ENCODE assay signal across 13 cellular contexts in the genomic region with DNA sequence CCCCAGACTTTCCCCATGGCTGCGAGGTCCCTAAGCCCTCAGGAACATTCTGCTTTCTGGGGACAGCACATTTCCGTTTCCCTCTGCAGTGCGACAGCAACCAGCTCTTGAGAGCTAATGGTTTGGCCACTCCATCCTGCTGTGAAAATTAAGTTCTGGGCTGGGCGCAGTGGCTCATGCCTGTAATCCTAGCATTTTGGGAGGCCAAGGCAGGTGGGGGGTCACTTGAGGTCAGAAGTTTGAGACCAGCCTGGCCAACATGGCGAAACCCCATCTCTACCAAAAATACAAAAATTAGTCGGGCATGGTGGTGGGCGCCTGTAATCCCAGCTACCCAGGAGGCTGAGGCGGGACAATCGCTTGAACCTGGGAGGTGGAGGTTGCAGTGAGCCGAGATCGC. TPM values are rescaled to one million over a fixed set of nuclear protein-coding genes. Genes with fewer than 3 reads are reported as not detected.
DNase-seq lines count a peak whose midpoint lies in the region; ATAC-seq, FAIRE-seq and TF ChIP-seq lines count a peak whose summit lies in the region.
"Not testable (repeated sequence)": the region's sequence is repeated elsewhere in the genome, so short reads cannot be mapped to it uniquely, and the experiment has no call there.
"Had no signal": no experiment of that assay in that cellular context is flagged by ENCODE, and none has a peak within 500 bp of the region (broad histone marks: within the 10 kb centered on the region; RNA-seq: fewer than 3 reads in every experiment).

No MANE protein-coding gene starts in this region.

- not testable (repeated sequence) for H3K9me2 ChIP-seq in SK-N-SH

- not testable (repeated sequence) for H3K9ac ChIP-seq in BLaER1; HUES48 (ENCODE audit: low read depth, low read length); endothelial cell of umbilical vein (replicated peaks; ENCODE audit: extremely low read depth, insufficient read depth, low read length); neural progenitor cell
- peak overlapping the region; percentile 98; the same call in 1 of the 2 replicates for H3K9ac ChIP-seq in SK-N-SH

- not testable (repeated sequence) for H2AFZ ChIP-seq in SK-N-SH (ENCODE audit: low read depth); endothelial cell of umbilical vein (ENCODE audit: low read depth, low read length)
- peak overlapping the region; percentile 75 for H2AFZ ChIP-seq in neural progenitor cell (replicated peaks)

- dilution Hi-C loops in endothelial cell of umbilical vein (cut with MboI; ENCODE audit: extremely low pct_ligation_motif_present, low sequenced_read_pairs): not testable (repeated sequence)

- H3K79me2 ChIP-seq in SK-N-SH (ENCODE audit: insufficient read depth) (peaks cover 33% of the 10 kb centered on the region), endothelial cell of umbilical vein (ENCODE audit: control insufficient read depth, insufficient read depth, low read length) (peaks cover 29% of the 10 kb centered on the region), neural progenitor cell (ENCODE audit: low read depth) (peaks cover 22% of the 10 kb centered on the region)

- H3K4me3 Mint-ChIP-seq in neural progenitor cell: peak overlapping the region; percentile 98
- H3K4me3 Mint-ChIP-seq in stimulated activated effector memory CD8-positive, alpha-beta T cell treated with anti-CD3 and anti-CD28 coated beads, Interleukin-12 subunit alpha, Interleukin-12 subunit beta, amount 100 ng/mL, for 72 hours: peak overlapping the region; percentile 79

- H3K4me1 ChIP-seq in BLaER1 (peaks cover 55% of the 10 kb centered on the region), HUES48 (ENCODE audit: control insufficient read depth, insufficient read depth, low read length) (peaks cover 30% of the 10 kb centered on the region), SK-N-SH (ENCODE audit: control insufficient read depth in 1 of 2, insufficient read depth in 2 of 2, low read depth in 1 of 2, low read length in 1 of 2) (peaks cover 22 to 40% of the 10 kb centered on the region in 2 experiments; a peak in 3 of 4 replicates), adrenal gland (replicated peaks in 1 of 2) (peaks cover 20 to 26% of the 10 kb centered on the region in 2 donors), endothelial cell of umbilical vein (ENCODE audit: control insufficient read depth, extremely low read depth, insufficient read depth, low read length) (peaks cover 24% of the 10 kb centered on the region), right lobe of liver (peaks cover 0 to 16% (median 0%) of the 10 kb centered on the region in 4 donors), neural progenitor cell (peaks cover 29% of the 10 kb centered on the region)

- not testable (repeated sequence) for H3K36me3 Mint-ChIP-seq in neural progenitor cell; stimulated activated effector memory CD8-positive, alpha-beta T cell treated with anti-CD3 and anti-CD28 coated beads, Interleukin-12 subunit alpha, Interleukin-12 subunit beta, amount 100 ng/mL, for 72 hours

- TF ChIP-seq POLR2A in adrenal gland (IDR thresholded peaks at IDR 0.05); endothelial cell of umbilical vein (IDR thresholded peaks at IDR 0.05; ENCODE audit: low read depth, low read length); right lobe of liver (IDR thresholded peaks at IDR 0.05): not testable (repeated sequence)

- BruUV-seq in endothelial cell of umbilical vein (replicated peaks; lab: Mats Ljungman, UMichigan): not testable (repeated sequence)

- H3K9me3 Mint-ChIP-seq in neural progenitor cell; stimulated activated effector memory CD8-positive, alpha-beta T cell treated with anti-CD3 and anti-CD28 coated beads, Interleukin-12 subunit alpha, Interleukin-12 subunit beta, amount 100 ng/mL, for 72 hours: not testable (repeated sequence)

- peaks cover 34% of the 10 kb centered on the region for H3K4me1 Mint-ChIP-seq in neural progenitor cell
- peaks cover 13% of the 10 kb centered on the region for H3K4me1 Mint-ChIP-seq in stimulated activated effector memory CD8-positive, alpha-beta T cell treated with anti-CD3 and anti-CD28 coated beads, Interleukin-12 subunit alpha, Interleukin-12 subunit beta, amount 100 ng/mL, for 72 hours

- not testable (repeated sequence) for H3K36me3 ChIP-seq in BLaER1; HUES48 (ENCODE audit: control insufficient read depth, insufficient read depth, low read length); SK-N-SH (replicated peaks in 1 of 2; ENCODE audit: control insufficient read depth in 1 of 2, insufficient read depth in 2 of 2, low read length in 1 of 2); adrenal gland (replicated peaks in 1 of 2); endothelial cell of umbilical vein (ENCODE audit: control insufficient read depth in 2 of 2, extremely low read depth in 1 of 2, insufficient read depth in 2 of 2, low read length in 2 of 2); right lobe of liver; neural progenitor cell

- TF ChIP-seq EP300 in SK-N-SH (IDR thresholded peaks at IDR 0.05; ENCODE audit: borderline replicate concordance in 1 of 2, low read depth in 1 of 2, low read length in 1 of 2): not testable (repeated sequence)

- H3K9me3 ChIP-seq in BLaER1; HUES48 (ENCODE audit: control insufficient read depth, insufficient read depth, low read length); SK-N-SH; adrenal gland (replicated peaks in 1 of 3); endothelial cell of umbilical vein (replicated peaks; ENCODE audit: control insufficient read depth, insufficient read depth, low read length); right lobe of liver; neural progenitor cell (ENCODE audit: low read depth): not testable (repeated sequence)

- POLR2A ChIA-PET in SK-N-SH (lab: Yijun Ruan, JAX): interaction anchor here (1.2 to 1.4 kb wide), 2 partner anchors 15 to 30 kb away, joined by 4 to 5 read pairs; no protein-coding TSS in a partner anchor
- POLR2A ChIA-PET in endothelial cell of umbilical vein (lab: Charles Lee): not testable (repeated sequence)

- H3K27me3 ChIP-seq in BLaER1; HUES48 (ENCODE audit: control insufficient read depth, insufficient read depth, low read length); SK-N-SH (ENCODE audit: insufficient read depth); adrenal gland; endothelial cell of umbilical vein (ENCODE audit: control insufficient read depth in 2 of 2, insufficient read depth in 2 of 2, low read length in 2 of 2); right lobe of liver: not testable (repeated sequence)
- H3K27me3 ChIP-seq in neural progenitor cell: peaks cover 14% of the 10 kb centered on the region

- peaks cover 11% of the 10 kb centered on the region for H3K27me3 Mint-ChIP-seq in neural progenitor cell (ENCODE audit: insufficient read depth, low read depth)

- H3K4me3 ChIP-seq in BLaER1; SK-N-SH (ENCODE audit: low read depth in 2 of 2, low read length in 1 of 2); adrenal gland; endothelial cell of umbilical vein (replicated peaks in 1 of 3; ENCODE audit: insufficient read depth in 1 of 3, low read depth in 1 of 3, low read length in 3 of 3); right lobe of liver: not testable (repeated sequence)
- H3K4me3 ChIP-seq in HUES48 (ENCODE audit: low read depth, low read length) (peak overlapping the region; percentile 89; the same call in 1 of the 2 replicates), neural progenitor cell (peak overlapping the region; percentile 77)

- H3F3A ChIP-seq in SK-N-SH (replicated peaks; ENCODE audit: insufficient read depth) (peaks cover 16% of the 10 kb centered on the region), neural progenitor cell (ENCODE audit: low read depth) (peaks cover 35% of the 10 kb centered on the region)

- TF ChIP-seq RAD21 in SK-N-SH (IDR thresholded peaks at IDR 0.05; ENCODE audit: low read length): not testable (repeated sequence)

- CTCF ChIA-PET in SK-N-SH (lab: Yijun Ruan, JAX) (interaction anchor here (1.2 to 5.9 kb wide), 8 partner anchors 10 to 57 kb away, joined by 3 to 154 read pairs (median 34); partner anchors contain the start of gene CPSF4L), endothelial cell of umbilical vein (lab: Charles Lee) (interaction anchor here (0.8 to 6.5 kb wide), 3 partner anchors 29 to 116 kb away, joined by 3 to 70 read pairs (median 28); no protein-coding TSS in a partner anchor)

- not testable (repeated sequence) for H3K27ac Mint-ChIP-seq in neural progenitor cell; stimulated activated effector memory CD8-positive, alpha-beta T cell treated with anti-CD3 and anti-CD28 coated beads, Interleukin-12 subunit alpha, Interleukin-12 subunit beta, amount 100 ng/mL, for 72 hours

- TF ChIP-seq CTCF in SK-N-SH (IDR thresholded peaks at IDR 0.05); adrenal gland (IDR thresholded peaks at IDR 0.05); endothelial cell of umbilical vein (IDR thresholded peaks at IDR 0.05; ENCODE audit: extremely low read depth in 1 of 2, insufficient read depth in 1 of 2, low read depth in 1 of 2, low read length in 2 of 2); right lobe of liver (IDR thresholded peaks at IDR 0.05); neural progenitor cell (IDR thresholded peaks at IDR 0.05): not testable (repeated sequence)

- H3K27ac ChIP-seq in BLaER1; HUES48 (ENCODE audit: low read depth, low read length); SK-N-SH (ENCODE audit: low read depth in 2 of 2, low read length in 1 of 2); endothelial cell of umbilical vein (ENCODE audit: insufficient read depth, low read depth, low read length); neural progenitor cell: not testable (repeated sequence)
- H3K27ac ChIP-seq in adrenal gland (peak overlapping the region in 4 of 5 donors; percentile 93 to 99 (median 98)), right lobe of liver (peak overlapping the region in 2 of 3 donors; percentile 92 to 96)

- intact Hi-C loops in adrenal gland (cut with DNase I): loop anchor here in 1 of 2 donors (5.0 kb wide), 1 partner anchor 54 kb away; no protein-coding TSS in a partner anchor
- intact Hi-C loops in endothelial cell of umbilical vein (cut with micrococcal nuclease): loop anchor here (5.0 to 10.0 kb wide), 2 partner anchors 889 to 1432 kb away; partner anchors contain the start of genes NHERF1 and RPL38
- intact Hi-C loops in right lobe of liver (cut with DNase I): loop anchor here in 1 of 2 donors (10.0 kb wide), 1 partner anchor 52 kb away; no protein-coding TSS in a partner anchor

- H3K4me2 ChIP-seq in BLaER1: peak overlapping the region; percentile 100
- H3K4me2 ChIP-seq in SK-N-SH: peak overlapping the region; percentile 98
- H3K4me2 ChIP-seq in endothelial cell of umbilical vein (ENCODE audit: insufficient read depth, low read length): peak overlapping the region; percentile 76
- H3K4me2 ChIP-seq in neural progenitor cell: peak overlapping the region; percentile 100

- not testable (repeated sequence) for ATAC-seq in right lobe of liver; stimulated activated effector memory CD8-positive, alpha-beta T cell treated with anti-CD3 and anti-CD28 coated beads, Interleukin-12 subunit alpha, Interleukin-12 subunit beta, amount 100 ng/mL, for 72 hours

- FAIRE-seq in endothelial cell of umbilical vein (lab: Jason Lieb, UNC): not testable (repeated sequence)

- DNase-seq in SK-N-SH; adrenal gland; endothelial cell of umbilical vein (ENCODE audit: low read depth, low spot score); right lobe of liver; neural progenitor cell (ENCODE audit: low spot score); stimulated activated effector memory CD8-positive, alpha-beta T cell treated with anti-CD3 and anti-CD28 coated beads, Interleukin-12 subunit alpha, Interleukin-12 subunit beta, amount 100 ng/mL, for 72 hours (ENCODE audit: low spot score in 2 of 2): not testable (repeated sequence)

- not testable (repeated sequence) for H3K9me1 ChIP-seq in endothelial cell of umbilical vein (replicated peaks; ENCODE audit: control insufficient read depth, extremely low read depth, insufficient read depth, low read length)

- WGBS in SK-N-SH (ENCODE audit: low lambda C conversion rate): 88% methylated on average over 11 of the region's 11 CpGs
- 79 to 84% (median 82%) methylated on average over 9 to 11 of the region's 11 CpGs for WGBS in adrenal gland, 4 donors
- WGBS in right lobe of liver (ENCODE audit: insufficient coverage, low coverage, low lambda C conversion rate, missing lambda C conversion rate): 82% methylated on average over 3 of the region's 11 CpGs

- H4K20me1 ChIP-seq in BLaER1; SK-N-SH (ENCODE audit: insufficient read depth); endothelial cell of umbilical vein (replicated peaks; ENCODE audit: control insufficient read depth, extremely low read depth, insufficient read depth, low read length): not testable (repeated sequence)
- H4K20me1 ChIP-seq in neural progenitor cell (ENCODE audit: low read depth): peaks cover 22% of the 10 kb centered on the region

RNA-seq across cellular contexts. Expression of gene CDC42EP4, which starts 1.1 kb away (rescaled TPM):
- 23.7 and 28.3 TPM in 2 replicates for polyA plus RNA-seq in SK-N-SH (2012; rRNA removed)
- polyA plus RNA-seq in SK-N-SH (2012; cell fraction: cytosol; rRNA removed): 16.3 and 24.6 TPM in 2 replicates
- polyA plus RNA-seq in SK-N-SH (2012; cell fraction: nucleus; rRNA removed): 15.8 and 17.1 TPM in 2 replicates
- 100 to 1,000 TPM in 6 of 8 donors, 10 to 100 TPM in 2; 87.4 to 172 (median 118) TPM for total RNA-seq in adrenal gland
- 10 to 100 TPM; 24.4 to 43.0 (median 37.6) TPM for polyA plus RNA-seq in adrenal gland
- total RNA-seq in endothelial cell of umbilical vein: 18.8 and 19.6 TPM in 2 replicates
- polyA plus RNA-seq in endothelial cell of umbilical vein: 11.4 and 13.7 TPM in 2 replicates
- 8.4 and 10.7 TPM in 2 replicates for polyA plus RNA-seq in endothelial cell of umbilical vein (2011; cell fraction: cytosol; rRNA removed)
- polyA plus RNA-seq in endothelial cell of umbilical vein (2011; cell fraction: nucleus; rRNA removed): 5.4 and 6.5 TPM in 2 replicates
- 13.3 and 15.1 TPM in 2 replicates for polyA plus RNA-seq in endothelial cell of umbilical vein (2012)
- polyA minus RNA-seq in endothelial cell of umbilical vein: 10.6 and 11.7 TPM in 2 replicates
- polyA minus RNA-seq in endothelial cell of umbilical vein (2011; cell fraction: cytosol; rRNA and poly(A)+ RNA removed): 49.1 TPM
- 11.9 and 14.1 TPM in 2 replicates for polyA minus RNA-seq in endothelial cell of umbilical vein (2011; cell fraction: nucleus; rRNA and poly(A)+ RNA removed)
- 10 to 100 TPM; 27.5 to 34.9 (median 30.9) TPM for total RNA-seq in right lobe of liver
- total RNA-seq in neural progenitor cell (ENCODE audit: low replicate concordance): 10.8 and 28.9 TPM in 2 replicates

RNA-seq across cellular contexts. Expression of gene CPSF4L, which starts 51.2 kb away (rescaled TPM):
- 0.10 TPM in 1 of 2 replicates, not detected in the other for polyA plus RNA-seq in SK-N-SH (2012; rRNA removed)
- polyA plus RNA-seq in SK-N-SH (2012; cell fraction: cytosol; rRNA removed): not detected in 2 replicates
- polyA plus RNA-seq in SK-N-SH (2012; cell fraction: nucleus; rRNA removed): not detected in 2 replicates
- total RNA-seq in adrenal gland: not detected
- polyA plus RNA-seq in adrenal gland: not detected
- not detected in 2 replicates for total RNA-seq in endothelial cell of umbilical vein
- not detected in 2 replicates for polyA plus RNA-seq in endothelial cell of umbilical vein
- polyA plus RNA-seq in endothelial cell of umbilical vein (2011; cell fraction: cytosol; rRNA removed): not detected in 2 replicates
- not detected in 2 replicates for polyA plus RNA-seq in endothelial cell of umbilical vein (2011; cell fraction: nucleus; rRNA removed)
- polyA plus RNA-seq in endothelial cell of umbilical vein (2012): not detected in 2 replicates
- polyA minus RNA-seq in endothelial cell of umbilical vein: not detected in 2 replicates
- polyA minus RNA-seq in endothelial cell of umbilical vein (2011; cell fraction: cytosol; rRNA and poly(A)+ RNA removed): not detected
- polyA minus RNA-seq in endothelial cell of umbilical vein (2011; cell fraction: nucleus; rRNA and poly(A)+ RNA removed): not detected in 2 replicates
- not detected for total RNA-seq in right lobe of liver
- total RNA-seq in neural progenitor cell (ENCODE audit: low replicate concordance): not detected in 2 replicates
- total RNA-seq: cerebellum, frontal cortex, lung microvascular endothelial cell, Right ventricle myocardium superior, ureter had no signal
